33 cellular contexts compared by ENCODE assay signal in the genomic region with DNA sequence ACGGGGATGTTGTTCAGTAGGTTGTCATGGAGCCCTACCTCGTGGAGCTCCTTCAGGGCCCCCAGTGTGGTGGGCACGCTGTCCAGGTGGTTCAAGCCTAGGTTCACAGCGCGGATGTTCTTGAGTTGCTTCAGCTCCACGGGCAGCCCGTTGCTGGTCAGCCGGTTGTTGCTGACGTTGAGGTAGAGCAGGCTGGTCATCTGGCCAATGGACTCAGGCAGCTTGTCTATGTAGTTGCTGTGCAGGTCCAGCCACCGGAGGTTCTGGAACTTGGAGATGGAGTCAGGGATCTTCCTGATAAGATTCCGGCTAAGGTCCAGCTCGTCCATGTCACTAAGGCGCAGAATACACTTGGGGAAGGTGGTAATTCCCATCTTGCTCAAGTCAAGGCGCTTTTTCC. TPM values are rescaled to one million over a fixed set of nuclear protein-coding genes. Genes with fewer than 3 reads are reported as not detected.
"Had no signal": no experiment of that assay in that cellular context is flagged by ENCODE, and none has a peak within 500 bp of the region (broad histone marks: within the 10 kb centered on the region; RNA-seq: fewer than 3 reads in every experiment).

No MANE protein-coding gene starts in this region.

- ATAC-seq: activated CD4-positive, CD25-positive, alpha-beta regulatory T cell treated with anti-CD3 and anti-CD28 coated beads, Interleukin-2, amount 50 U/mL, for 24 hours; activated CD8-positive, alpha-beta T cell treated with anti-CD3 and anti-CD28 coated beads for 36 hours; activated T-cell treated with anti-CD3 and anti-CD28 coated beads, Interleukin-2, amount 50 U/mL, for 4 hours; activated T-helper 17 cell treated with anti-CD3 and anti-CD28 coated beads, Interleukin-2, amount 50 U/mL, for 72 hours; gastroesophageal sphincter; T-helper 17 cell had no signal

- H3K27ac Mint-ChIP-seq: activated CD8-positive, alpha-beta T cell treated with anti-CD3 and anti-CD28 coated beads for 36 hours; activated naive CD8-positive, alpha-beta T cell; activated T-helper 17 cell treated with anti-CD3 and anti-CD28 coated beads, Interleukin-2, amount 50 U/mL, for 72 hours; T-helper 17 cell; T-helper 2 cell treated with Interferon-gamma antibody and Interleukin-4, amounts not matched to agents 5 μg/mL and 100 μg/mL, for 36 hours had no signal

- H3K9me3 Mint-ChIP-seq: activated B cell treated with CpG ODN at 0.5 μM for 24 hours; activated CD8-positive, alpha-beta T cell treated with anti-CD3 and anti-CD28 coated beads for 36 hours; activated T-cell treated with anti-CD3 and anti-CD28 coated beads, Interleukin-2, amount 50 U/mL, for 4 hours; activated T-helper 17 cell treated with anti-CD3 and anti-CD28 coated beads, Interleukin-2, amount 50 U/mL, for 72 hours; T-helper 2 cell treated with Interferon-gamma antibody and Interleukin-4, amounts not matched to agents 5 μg/mL and 100 μg/mL, for 36 hours had no signal

- H3K4me3 ChIP-seq: esophagus muscularis mucosa, gastroesophageal sphincter had no signal

- H3K27me3 ChIP-seq: esophagus muscularis mucosa had no signal

- H3K36me3 ChIP-seq: esophagus muscularis mucosa, gastroesophageal sphincter, WERI-Rb-1 had no signal

- H3K27me3 Mint-ChIP-seq: activated B cell treated with CpG ODN at 0.5 μM for 24 hours; activated CD8-positive, alpha-beta T cell treated with anti-CD3 and anti-CD28 coated beads for 36 hours; activated naive CD8-positive, alpha-beta T cell had no signal

- H3K27ac ChIP-seq: esophagus muscularis mucosa, gastroesophageal sphincter, WERI-Rb-1 had no signal

- H3K36me3 Mint-ChIP-seq: activated naive CD8-positive, alpha-beta T cell had no signal

- H3K4me3 Mint-ChIP-seq: activated B cell treated with CpG ODN at 0.5 μM for 24 hours; activated CD8-positive, alpha-beta T cell treated with anti-CD3 and anti-CD28 coated beads for 36 hours; activated naive CD8-positive, alpha-beta T cell; activated T-cell treated with anti-CD3 and anti-CD28 coated beads, Interleukin-2, amount 50 U/mL, for 4 hours; activated T-helper 17 cell treated with anti-CD3 and anti-CD28 coated beads, Interleukin-2, amount 50 U/mL, for 72 hours; T-helper 17 cell; T-helper 2 cell treated with Interferon-gamma antibody and Interleukin-4, amounts not matched to agents 5 μg/mL and 100 μg/mL, for 36 hours had no signal

- H3K4me1 ChIP-seq: esophagus muscularis mucosa, gastroesophageal sphincter had no signal

- H3K4me1 Mint-ChIP-seq: activated B cell treated with CpG ODN at 0.5 μM for 24 hours; activated T-helper 17 cell treated with anti-CD3 and anti-CD28 coated beads, Interleukin-2, amount 50 U/mL, for 72 hours had no signal

- H3K9me3 ChIP-seq: esophagus muscularis mucosa, gastroesophageal sphincter had no signal

- DNase-seq: activated B cell treated with CpG ODN at 0.5 μM for 24 hours; activated CD4-positive, alpha-beta T cell treated with anti-CD3 and anti-CD28 coated beads for 48 hours; activated CD4-positive, alpha-beta T cell treated with anti-CD3 and anti-CD28 coated beads, Interleukin-2, amount 50 U/mL, for 1 hour; activated CD4-positive, alpha-beta T cell treated with anti-CD3 and anti-CD28 coated beads, Interleukin-2, amount 50 U/mL, for 48 hours; activated CD8-positive, alpha-beta memory T cell treated with anti-CD3 and anti-CD28 coated beads for 24 hours; activated CD8-positive, alpha-beta T cell treated with anti-CD3 and anti-CD28 coated beads for 36 hours; activated effector memory CD4-positive, alpha-beta T cell treated with Interleukin-2 at 50 U/mL for 16 hours; activated gamma-delta T cell treated with Interleukin-2 at 50 U/mL for 16 hours; activated naive CD4-positive, alpha-beta T cell treated with anti-CD3 and anti-CD28 coated beads, Interleukin-2, amount 50 U/mL, for 16 hours; activated naive CD4-positive, alpha-beta T cell treated with Interleukin-2 at 50 U/mL for 16 hours; activated T-cell treated with anti-CD3 and anti-CD28 coated beads, Interleukin-2, amount 50 U/mL, for 4 hours; amniotic stem cell; anterior cingulate cortex; caudate nucleus; cortex of kidney; effector memory CD4-positive, alpha-beta T cell; erythroblast; foreskin melanocyte; T-helper 1 cell; T-helper 17 cell; T1000; WERI-Rb-1 had no signal

RNA-seq across cellular contexts. Expression of gene LRRC18, which starts 26.0 kb away (rescaled TPM):
- total RNA-seq: activated B cell treated with CpG ODN at 0.5 μM for 24 hours; activated CD8-positive, alpha-beta T cell treated with anti-CD3 and anti-CD28 coated beads for 36 hours; activated T-cell treated with anti-CD3 and anti-CD28 coated beads, Interleukin-2, amount 50 U/mL, for 4 hours; activated T-helper 17 cell treated with anti-CD3 and anti-CD28 coated beads, Interleukin-2, amount 50 U/mL, for 72 hours; astrocyte; chondrocyte; dermis microvascular lymphatic vessel endothelial cell; esophagus muscularis mucosa; gastroesophageal sphincter; glomerular endothelial cell; T-helper 17 cell had no signal
- polyA plus RNA-seq: adipose tissue had no signal
